ENCODE assay signal across 28 cellular contexts in the genomic region with DNA sequence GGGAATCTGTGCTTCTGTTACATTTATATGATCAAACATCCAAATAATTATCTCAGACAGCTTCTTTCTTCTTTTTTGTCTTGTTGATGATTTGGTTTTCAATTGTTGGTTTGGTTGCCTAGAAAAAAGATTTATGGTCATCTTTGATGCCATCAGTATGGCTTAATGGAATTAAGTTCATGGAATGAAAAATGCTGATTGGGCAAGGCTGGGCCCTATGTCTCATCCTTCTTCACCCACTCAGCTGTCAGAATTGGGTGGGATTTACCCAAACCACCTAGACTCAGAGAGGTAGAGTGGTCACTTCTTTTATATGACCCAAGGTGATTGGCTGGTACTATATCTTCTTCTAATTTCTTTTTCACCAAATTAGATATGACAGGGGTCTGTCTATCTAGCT.
"Had no signal": no experiment of that assay in that cellular context is flagged by ENCODE, and none has a peak within 500 bp of the region (broad histone marks: within the 10 kb centered on the region; RNA-seq: fewer than 3 reads in every experiment).

No MANE protein-coding gene starts in this region.

- H3K36me3 ChIP-seq: neural progenitor cell, pancreas, spleen, stomach, thoracic aorta, thyroid gland, tibial nerve, upper lobe of left lung, vagina had no signal

- H3K4me2 ChIP-seq: neural progenitor cell, smooth muscle cell had no signal

- H2AFZ ChIP-seq: neural progenitor cell had no signal

- H3K4me1 Mint-ChIP-seq: naive thymus-derived CD4-positive, alpha-beta T cell; natural killer cell; nephron; neural progenitor cell; stimulated activated effector memory CD8-positive, alpha-beta T cell treated with anti-CD3 and anti-CD28 coated beads, Interleukin-12 subunit alpha, Interleukin-12 subunit beta, amount 100 ng/mL, for 72 hours; stimulated activated naive B cell treated with anti-CD40 and anti-IgM and Interleukin-4, amounts not matched to agents 10 μg/mL and 1 μg/mL and 100 μg/mL, for 72 hours had no signal

- H3K4me3 Mint-ChIP-seq: naive thymus-derived CD4-positive, alpha-beta T cell; natural killer cell; nephron; neural progenitor cell; stimulated activated effector memory CD8-positive, alpha-beta T cell treated with anti-CD3 and anti-CD28 coated beads, Interleukin-12 subunit alpha, Interleukin-12 subunit beta, amount 100 ng/mL, for 72 hours; stimulated activated naive B cell treated with anti-CD40 and anti-IgM and Interleukin-4, amounts not matched to agents 10 μg/mL and 1 μg/mL and 100 μg/mL, for 72 hours; stimulated activated naive CD8-positive, alpha-beta T cell treated with anti-CD3 and anti-CD28 coated beads, Interleukin-15, Interleukin-2, amounts not matched to agents 100 ng/mL and 50 ng/mL, for 24 hours had no signal

- H3K9ac ChIP-seq: neural progenitor cell had no signal

- FAIRE-seq: pancreas, urothelium cell line had no signal

- H3K9me3 Mint-ChIP-seq: nephron; neural progenitor cell; stimulated activated effector memory CD8-positive, alpha-beta T cell treated with anti-CD3 and anti-CD28 coated beads, Interleukin-12 subunit alpha, Interleukin-12 subunit beta, amount 100 ng/mL, for 72 hours; stimulated activated naive CD8-positive, alpha-beta T cell treated with anti-CD3 and anti-CD28 coated beads, Interleukin-15, Interleukin-2, amounts not matched to agents 100 ng/mL and 50 ng/mL, for 24 hours had no signal

- H3K4me1 ChIP-seq: neural progenitor cell, pancreas, psoas muscle, spleen, stomach, thyroid gland, tibial nerve, upper lobe of left lung, vagina had no signal

- H3K27ac ChIP-seq: neural progenitor cell, pancreas, psoas muscle, skin epidermis, spleen, stomach, thoracic aorta, thyroid gland, tibial nerve, upper lobe of left lung, vagina had no signal

- DNase-seq: naive thymus-derived CD4-positive, alpha-beta T cell; natural killer cell; occipital lobe; pancreas; psoas muscle; right cardiac atrium; spleen; stimulated activated CD4-positive, alpha-beta T cell treated with anti-CD3 and anti-CD28 coated beads, Interleukin-12 subunit alpha, Interleukin-12 subunit beta, amount 100 ng/mL, for 4 hours; stimulated activated CD4-positive, alpha-beta T cell treated with anti-CD3 and anti-CD28 coated beads, Interleukin-1b, Interleukin-23, amount 100 ng/mL, for 48 hours; stimulated activated CD4-positive, alpha-beta T cell treated with anti-CD3 and anti-CD28 coated beads, Interleukin-4, amount 100 ng/mL, for 24 hours; stimulated activated naive B cell treated with anti-CD40 and anti-IgM and Interleukin-4, amounts not matched to agents 10 μg/mL and 1 μg/mL and 100 μg/mL, for 72 hours; stimulated activated naive CD4-positive, alpha-beta T cell treated with Interleukin-2 at 50 U/mL for 16 hours; stomach; thyroid gland; trophoblast cell; upper lobe of left lung had no signal

- ATAC-seq: naive thymus-derived CD4-positive, alpha-beta T cell; natural killer cell; pancreas; psoas muscle; right cardiac atrium; sciatic nerve; stimulated activated effector memory CD8-positive, alpha-beta T cell treated with anti-CD3 and anti-CD28 coated beads, Interleukin-12 subunit alpha, Interleukin-12 subunit beta, amount 100 ng/mL, for 72 hours; stimulated activated naive B cell treated with anti-CD40 and anti-IgM and Interleukin-4, amounts not matched to agents 10 μg/mL and 1 μg/mL and 100 μg/mL, for 72 hours had no signal

- H3K27me3 ChIP-seq: neural progenitor cell, pancreas, spleen, stomach, thyroid gland, tibial nerve, upper lobe of left lung, vagina had no signal

- H3K36me3 Mint-ChIP-seq: naive thymus-derived CD4-positive, alpha-beta T cell; natural killer cell; neural progenitor cell; stimulated activated effector memory CD8-positive, alpha-beta T cell treated with anti-CD3 and anti-CD28 coated beads, Interleukin-12 subunit alpha, Interleukin-12 subunit beta, amount 100 ng/mL, for 72 hours; stimulated activated naive B cell treated with anti-CD40 and anti-IgM and Interleukin-4, amounts not matched to agents 10 μg/mL and 1 μg/mL and 100 μg/mL, for 72 hours had no signal

- H3K27me3 Mint-ChIP-seq: progenitor cell of endocrine pancreas; stimulated activated naive B cell treated with anti-CD40 and anti-IgM and Interleukin-4, amounts not matched to agents 10 μg/mL and 1 μg/mL and 100 μg/mL, for 72 hours had no signal

- H3K9me3 ChIP-seq: pancreas, psoas muscle, spleen, stomach, thoracic aorta, thyroid gland, tibial nerve, upper lobe of left lung, vagina had no signal

- H3K4me3 ChIP-seq: neural progenitor cell, pancreas, psoas muscle, skin epidermis, smooth muscle cell, spleen, stomach, thoracic aorta, thyroid gland, tibial nerve, upper lobe of left lung, vagina had no signal
